ENCODE assay signal across 8 cellular contexts in the genomic region with DNA sequence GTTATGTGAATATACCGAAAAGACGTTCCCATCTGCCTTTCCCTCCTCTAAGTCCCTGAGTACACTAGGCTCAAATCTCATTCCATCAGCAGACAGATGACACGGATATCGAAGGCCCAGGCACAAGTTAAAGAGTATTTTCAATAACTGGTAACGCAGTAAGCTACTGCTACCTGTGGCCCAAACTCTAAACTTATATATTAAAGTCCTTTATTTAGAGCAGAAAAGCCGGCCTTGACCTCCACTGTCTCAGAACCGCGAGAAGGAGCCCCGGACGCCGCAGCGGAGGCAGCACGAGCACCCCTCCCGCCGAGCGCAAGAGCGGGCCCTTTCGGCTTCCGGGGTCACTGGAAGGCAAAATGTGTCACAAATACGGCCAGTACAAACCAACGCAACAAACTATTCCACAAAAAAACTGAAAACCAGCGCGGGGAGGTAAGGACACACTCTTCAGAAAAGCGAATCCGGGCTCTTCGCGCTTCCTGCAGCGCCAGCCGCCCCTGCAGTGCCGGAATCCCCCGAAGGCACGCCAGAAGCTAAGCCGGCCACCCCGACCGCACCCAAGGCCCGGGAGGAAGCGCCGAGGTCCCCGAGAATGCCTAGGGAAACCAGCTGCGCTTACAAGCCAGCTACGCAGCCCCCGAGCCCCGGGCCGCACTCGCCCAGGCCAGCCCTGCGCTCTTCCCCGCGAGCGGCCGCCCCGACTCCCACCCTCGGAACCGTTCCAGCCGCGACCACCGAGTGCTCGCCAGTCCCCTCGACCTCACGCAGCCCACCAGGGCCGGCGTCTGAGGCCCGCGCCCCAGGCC. TPM values are rescaled to one million over a fixed set of nuclear protein-coding genes. Genes with fewer than 3 reads are reported as not detected.
A peak's percentile ranks its signal among the peaks of the same experiment; 100 is the strongest.
DNase-seq lines count a peak whose midpoint lies in the region; ATAC-seq lines count a peak whose summit lies in the region.

No MANE protein-coding gene starts in this region.

- H3K4me3 ChIP-seq in right cardiac atrium (ENCODE audit: low read length) (peak overlapping the region; percentile 97), skeletal muscle cell (ENCODE audit: low read depth, low read length) (peak overlapping the region; percentile 93)

- intact Hi-C loops in right cardiac atrium (cut with DNase I) = no loop called here

- DNase-seq in NCI-H748 (lab: John Stamatoyannopoulos, UW; ENCODE audit: unreplicated experiment) (peak; percentile 18), NCI-H748 treated with DMSO at 0.1 percent for 48 hours (lab: John Stamatoyannopoulos, UW) (no peak), OCI-M1 (lab: John Stamatoyannopoulos, UW) (peak; percentile 61), right cardiac atrium (peak in 2 of 3 donors; percentile 72 to 75), skeletal muscle cell (ENCODE audit: low read depth) (no peak), NCI-H524 (lab: John Stamatoyannopoulos, UW) (no peak)
- peak; percentile 57 for DNase-seq in activated naive CD8-positive, alpha-beta T cell treated with anti-CD3 and anti-CD28 coated beads, Interleukin-2, amount 50 U/mL, for 24 hours

- no peaks in the 10 kb centered on the region for H3K27me3 ChIP-seq in right cardiac atrium (ENCODE audit: control insufficient read depth, insufficient read depth)

- H3K4me1 ChIP-seq in right cardiac atrium (ENCODE audit: control insufficient read depth, insufficient read depth, low read length) = peaks cover 9% of the 10 kb centered on the region

- H3K27ac Mint-ChIP-seq in activated naive CD8-positive, alpha-beta T cell treated with anti-CD3 and anti-CD28 coated beads, Interleukin-2, amount 50 U/mL, for 24 hours = peak overlapping the region; percentile 86

- under 1% methylated on average over 63 of the region's 63 CpGs for WGBS in right cardiac atrium

- no peaks in the 10 kb centered on the region for H3K27me3 Mint-ChIP-seq in activated naive CD8-positive, alpha-beta T cell treated with anti-CD3 and anti-CD28 coated beads, Interleukin-2, amount 50 U/mL, for 24 hours

- no peaks in the 10 kb centered on the region for H3K9me3 Mint-ChIP-seq in activated naive CD8-positive, alpha-beta T cell treated with anti-CD3 and anti-CD28 coated beads, Interleukin-2, amount 50 U/mL, for 24 hours

- no peaks in the 10 kb centered on the region for H3K9me3 ChIP-seq in right cardiac atrium (ENCODE audit: control insufficient read depth, low read length)

- peaks cover 14% of the 10 kb centered on the region for H3K36me3 Mint-ChIP-seq in activated naive CD8-positive, alpha-beta T cell treated with anti-CD3 and anti-CD28 coated beads, Interleukin-2, amount 50 U/mL, for 24 hours (ENCODE audit: low read depth)

- ATAC-seq in HG02973 (IDR thresholded peaks at IDR 0.05; ENCODE audit: unreplicated experiment) (peak; percentile 19), right cardiac atrium (peak in 1 of 2 donors; percentile 4)
- no peak for ATAC-seq in activated naive CD8-positive, alpha-beta T cell treated with anti-CD3 and anti-CD28 coated beads, Interleukin-2, amount 50 U/mL, for 24 hours

- H3K4me3 Mint-ChIP-seq in activated naive CD8-positive, alpha-beta T cell treated with anti-CD3 and anti-CD28 coated beads, Interleukin-2, amount 50 U/mL, for 24 hours = peak overlapping the region; percentile 87

- H3K27ac ChIP-seq in right cardiac atrium (ENCODE audit: low read length) = peak overlapping the region; percentile 100

- peaks cover 75% of the 10 kb centered on the region for H3K4me1 Mint-ChIP-seq in activated naive CD8-positive, alpha-beta T cell treated with anti-CD3 and anti-CD28 coated beads, Interleukin-2, amount 50 U/mL, for 24 hours

RNA-seq across cellular contexts. Expression of a gene that starts 0.7 kb away (rescaled TPM):
- 10 to 100 TPM; 38.1 to 42.5 (median 40.0) TPM for total RNA-seq in right cardiac atrium
- 23.3 TPM for polyA plus RNA-seq in right cardiac atrium

RNA-seq across cellular contexts. Expression of a gene that starts 12.3 kb away (rescaled TPM):
- 10 to 100 TPM; 19.0 to 22.1 (median 20.0) TPM for total RNA-seq in right cardiac atrium
- polyA plus RNA-seq in right cardiac atrium = 8.9 TPM

RNA-seq across cellular contexts. Expression of a gene that starts 26.9 kb away (rescaled TPM):
- total RNA-seq in right cardiac atrium = 1 to 10 TPM; 1.5 to 4.8 (median 2.2) TPM
- polyA plus RNA-seq in right cardiac atrium = 3.1 TPM

Comparison
In these comparisons a context has a peak if more than half of its experiments do, and no peak if none do; other contexts are left out.
1. DNase-seq: peak in NCI-H748 (single experiment), OCI-M1 (single experiment), activated naive CD8-positive, alpha-beta T cell treated with anti-CD3 and anti-CD28 coated beads, Interleukin-2, amount 50 U/mL, for 24 hours (single experiment) and right cardiac atrium (2 of 3); none in NCI-H748 treated with DMSO at 0.1 percent for 48 hours (single experiment), skeletal muscle cell (single experiment) and NCI-H524 (0 of 2).